ENCODE assay signal across 22 cellular contexts in genomic region chr2:101852824-101853223, GRCh38.
DNase-seq lines count a peak whose midpoint lies in the region; ATAC-seq and TF ChIP-seq lines count a peak whose summit lies in the region.
"Had no signal": no experiment of that assay in that cellular context is flagged by ENCODE, and none has a peak within 500 bp of the region (broad histone marks: within the 10 kb centered on the region; RNA-seq: fewer than 3 reads in every experiment).

No MANE protein-coding gene starts in this region.

- POLR2A ChIA-PET in CD4-positive, alpha-beta memory T cell (lab: Charles Lee; ENCODE audit: partially characterized antibody) = no interaction called here

- H3K4me1 ChIP-seq in ACC112 (ENCODE audit: control insufficient read depth, insufficient read depth, low read length, unreplicated experiment) = peaks cover 17% of the 10 kb centered on the region
- H3K4me1 ChIP-seq in CD4-positive, alpha-beta memory T cell (ENCODE audit: insufficient read depth, low read length) = no peaks in the 10 kb centered on the region
- H3K4me1 ChIP-seq: BE2C had no signal

- H3K79me2 ChIP-seq in ACC112 (ENCODE audit: control insufficient read depth, insufficient read depth, low read length, unreplicated experiment) = peaks cover 31% of the 10 kb centered on the region

- H3K4me3 Mint-ChIP-seq in CD4-positive, alpha-beta memory T cell = no peak overlapping the region
- no peak overlapping the region for H3K4me3 Mint-ChIP-seq in memory B cell
- H3K4me3 Mint-ChIP-seq: CD14-positive monocyte had no signal

- DNase-seq in CD4-positive, alpha-beta memory T cell = no peak
- DNase-seq in choroid plexus epithelial cell (ENCODE audit: low read depth) (peak; percentile 37), memory B cell (ENCODE audit: low spot score in 2 of 2) (no peak), NCI-H524 (lab: John Stamatoyannopoulos, UW) (no peak)
- DNase-seq in activated CD4-positive, CD25-positive, alpha-beta regulatory T cell (lab: John Stamatoyannopoulos, UW) = no peak
- DNase-seq in activated CD4-positive, alpha-beta T cell treated with anti-CD3 and anti-CD28 coated beads, Interleukin-2, amount 50 U/mL, for 48 hours = no peak
- DNase-seq: ACHN, BE2C, KBM-7, MV-4-11, NCI-H1105, NCI-H1436 treated with DMSO at 0.1 percent for 48 hours, NCI-H1930, NCI-H2107, NCI-H526, NCI-H82, Right ventricle myocardium superior, RPMI8226 had no signal

- H3K9me3 ChIP-seq in CD4-positive, alpha-beta memory T cell (ENCODE audit: control insufficient read depth in 1 of 2, low read length in 2 of 2) = no peaks in the 10 kb centered on the region
- H3K9me3 ChIP-seq: BE2C, SJSA1 had no signal

- H3K36me3 Mint-ChIP-seq in CD4-positive, alpha-beta memory T cell = peaks cover 55 to 78% of the 10 kb centered on the region in 2 donors
- peaks cover 32% of the 10 kb centered on the region for H3K36me3 Mint-ChIP-seq in memory B cell

- no peak for ATAC-seq in memory B cell (ENCODE audit: low read depth)
- ATAC-seq in GM19397 (IDR thresholded peaks at IDR 0.05; ENCODE audit: unreplicated experiment) = no peak

- H2AFZ ChIP-seq in ACC112 (ENCODE audit: low read length, unreplicated experiment) = no peak overlapping the region

- 0 out of 2 replicates have a peak overlapping the region, but pooled peaks have one; percentile 13 for H3K27ac ChIP-seq in ACC112 (ENCODE audit: low read depth, low read length)
- no peak overlapping the region for H3K27ac ChIP-seq in CD4-positive, alpha-beta memory T cell (ENCODE audit: low read depth, low read length)
- H3K27ac ChIP-seq: SJSA1 had no signal

- peaks cover 7 to 30% (median 19%) of the 10 kb centered on the region in 4 donors for H3K4me1 Mint-ChIP-seq in CD4-positive, alpha-beta memory T cell
- H3K4me1 Mint-ChIP-seq in memory B cell = peaks cover 4% of the 10 kb centered on the region

- CTCF ChIA-PET in CD4-positive, alpha-beta memory T cell (lab: Charles Lee; ENCODE audit: partially characterized antibody) = no interaction called here

- H3K27me3 Mint-ChIP-seq in CD4-positive, alpha-beta memory T cell = no peaks in the 10 kb centered on the region
- H3K27me3 Mint-ChIP-seq in memory B cell = no peaks in the 10 kb centered on the region

- peak overlapping the region in 6 of 7 donors; percentile 3 to 74 (median 57) for H3K27ac Mint-ChIP-seq in CD4-positive, alpha-beta memory T cell
- peak overlapping the region; percentile 61 for H3K27ac Mint-ChIP-seq in memory B cell
- H3K27ac Mint-ChIP-seq: CD14-positive monocyte had no signal

- no peak for TF ChIP-seq CTCF in choroid plexus epithelial cell (conservative IDR thresholded peaks at IDR 0.05; ENCODE audit: low read depth, low read length)

- no peaks in the 10 kb centered on the region for H3K9me3 Mint-ChIP-seq in CD4-positive, alpha-beta memory T cell
- no peaks in the 10 kb centered on the region for H3K9me3 Mint-ChIP-seq in memory B cell
- H3K9me3 Mint-ChIP-seq: CD14-positive monocyte had no signal

- peaks cover 53% of the 10 kb centered on the region for H3K36me3 ChIP-seq in ACC112 (ENCODE audit: insufficient read depth, low read length)
- H3K36me3 ChIP-seq in CD4-positive, alpha-beta memory T cell (ENCODE audit: insufficient read depth, low read length) = peaks cover 28% of the 10 kb centered on the region
- H3K36me3 ChIP-seq: BE2C had no signal

- H3K4me3 ChIP-seq in ACC112 (ENCODE audit: low read depth, low read length) = no peak overlapping the region
- no peak overlapping the region for H3K4me3 ChIP-seq in CD4-positive, alpha-beta memory T cell (ENCODE audit: low read length in 2 of 2)
- no peak overlapping the region for H3K4me3 ChIP-seq in choroid plexus epithelial cell (ENCODE audit: low read depth, low read length)
- H3K4me3 ChIP-seq: SJSA1 had no signal

- intact Hi-C loops in CD4-positive, alpha-beta memory T cell (cut with micrococcal nuclease) = no loop called here

- no peaks in the 10 kb centered on the region for H3K27me3 ChIP-seq in ACC112 (ENCODE audit: insufficient read depth, low read length)
- H3K27me3 ChIP-seq in CD4-positive, alpha-beta memory T cell (ENCODE audit: insufficient read depth, low read length) = no peaks in the 10 kb centered on the region
- H3K27me3 ChIP-seq: BE2C, SJSA1 had no signal
